1 cellular context compared by ENCODE assay signal in the genomic region with DNA sequence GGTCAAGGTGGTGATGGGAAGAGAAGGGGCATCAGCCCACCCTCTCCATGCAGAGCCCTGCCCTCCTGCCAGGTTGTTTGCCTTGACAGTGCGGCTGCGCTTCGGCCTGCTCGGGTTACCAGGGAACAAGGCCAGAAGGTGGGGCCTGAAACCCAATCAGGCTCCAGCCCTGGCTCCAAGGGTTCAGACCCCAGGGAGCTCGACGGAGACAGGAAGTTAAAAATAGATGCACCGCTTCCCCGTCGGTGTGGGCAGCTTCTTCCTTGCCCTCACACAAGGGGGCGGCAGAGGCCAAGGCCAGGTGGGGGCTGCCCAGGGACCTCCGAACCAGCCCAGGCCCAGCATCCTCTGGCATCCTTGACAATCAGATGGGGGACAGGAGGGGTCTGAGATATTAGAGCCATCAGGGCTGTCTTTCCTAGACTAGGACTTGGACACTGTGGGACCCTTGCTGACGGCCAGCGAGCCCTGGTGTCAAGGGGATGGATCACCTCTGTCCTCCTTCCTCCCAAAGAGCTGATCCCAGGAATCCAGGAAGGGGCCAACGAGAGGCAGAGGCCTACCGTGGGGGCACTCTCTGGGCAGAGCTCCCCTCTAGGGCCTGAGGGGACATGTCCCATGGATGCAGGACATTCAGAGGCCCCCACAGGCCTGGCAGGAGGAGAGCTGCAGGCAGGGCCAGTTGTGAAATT.
A peak's percentile ranks its signal among the peaks of the same experiment; 100 is the strongest.
TF ChIP-seq lines count a peak whose summit lies in the region.

No MANE protein-coding gene starts in this region.

TF ChIP-seq in IMR-90, 13 proteins besides CTCF, POLR2A, EP300 and RAD21 (continued from another document):
- TF ChIP-seq NFE2L2 (IDR thresholded peaks at IDR 0.05; ENCODE audit: low read depth, low read length) (no peak), SMC3 (IDR thresholded peaks at IDR 0.05; ENCODE audit: low read depth, low read length) (peak; percentile 90)
- TF ChIP-seq, protein P1, sequence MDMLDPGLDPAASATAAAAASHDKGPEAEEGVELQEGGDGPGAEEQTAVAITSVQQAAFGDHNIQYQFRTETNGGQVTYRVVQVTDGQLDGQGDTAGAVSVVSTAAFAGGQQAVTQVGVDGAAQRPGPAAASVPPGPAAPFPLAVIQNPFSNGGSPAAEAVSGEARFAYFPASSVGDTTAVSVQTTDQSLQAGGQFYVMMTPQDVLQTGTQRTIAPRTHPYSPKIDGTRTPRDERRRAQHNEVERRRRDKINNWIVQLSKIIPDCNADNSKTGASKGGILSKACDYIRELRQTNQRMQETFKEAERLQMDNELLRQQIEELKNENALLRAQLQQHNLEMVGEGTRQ (IDR thresholded peaks at IDR 0.05; ENCODE audit: low read depth, low read length) = no peak
TF ChIP-seq in IMR-90: peak in this region for 2.
